In genomic region chr14:59543873-59544272, GRCh38 we compare ENCODE assay signal across 1 cellular context.
TF ChIP-seq lines count a peak whose summit lies in the region.

No MANE protein-coding gene starts in this region.

TF ChIP-seq in HepG2, 621 proteins besides CTCF, POLR2A, EP300 and RAD21:
- TF ChIP-seq ZNF160 (CRISPR knock-in tag; IDR thresholded peaks at IDR 0.05), result no peak
- peak; percentile 86 for TF ChIP-seq ZNF441 (CRISPR knock-in tag; IDR thresholded peaks at IDR 0.05; ENCODE audit: borderline replicate concordance)
